Comparison of ENCODE assay signal across 10 cellular contexts in genomic region chr22:31520036-31520435, GRCh38.
"Had no signal": no experiment of that assay in that cellular context is flagged by ENCODE, and none has a peak within 500 bp of the region (broad histone marks: within the 10 kb centered on the region; RNA-seq: fewer than 3 reads in every experiment).

No MANE protein-coding gene starts in this region.

- H3K27ac Mint-ChIP-seq: WTC11 had no signal

- ATAC-seq: heart left ventricle, left lung, SK-N-SH treated with all-trans-retinoic acid at 6 μM for 48 hours, WTC11 had no signal

- H3K4me3 Mint-ChIP-seq: WTC11 had no signal

- H3K9me3 Mint-ChIP-seq: WTC11 had no signal

- DNase-seq: activated effector memory CD4-positive, alpha-beta T cell treated with anti-CD3 and anti-CD28 coated beads, Interleukin-2, amount 50 U/mL, for 16 hours; foreskin melanocyte; heart left ventricle; left lung; ovary; stimulated activated CD4-positive, alpha-beta T cell treated with anti-CD3 and anti-CD28 coated beads, Interleukin-12 subunit alpha, Interleukin-12 subunit beta, amount 100 ng/mL, for 4 hours; thyroid gland; uterus had no signal

- H3K36me3 Mint-ChIP-seq: WTC11 had no signal

- H3K9me3 ChIP-seq: heart left ventricle, left lung, ovary, thyroid gland, uterus had no signal
